Comparison of ENCODE assay signal across 20 cellular contexts in genomic region chr2:189498205-189498604, GRCh38. TPM values are rescaled to one million over a fixed set of nuclear protein-coding genes. Genes with fewer than 3 reads are reported as not detected.
A peak's percentile ranks its signal among the peaks of the same experiment; 100 is the strongest.
DNase-seq lines count a peak whose midpoint lies in the region; ATAC-seq and TF ChIP-seq lines count a peak whose summit lies in the region.
"Had no signal": no experiment of that assay in that cellular context is flagged by ENCODE, and none has a peak within 500 bp of the region (broad histone marks: within the 10 kb centered on the region; RNA-seq: fewer than 3 reads in every experiment).

No MANE protein-coding gene starts in this region.

- no peaks in the 10 kb centered on the region for H3K9me3 Mint-ChIP-seq in activated CD4-positive, alpha-beta T cell treated with anti-CD3 and anti-CD28 coated beads for 36 hours (ENCODE audit: low read depth)
- H3K9me3 Mint-ChIP-seq: activated naive CD4-positive, alpha-beta T cell treated with anti-CD3 and anti-CD28 coated beads for 36 hours; GM23338 had no signal

- no peaks in the 10 kb centered on the region for H3K79me2 ChIP-seq in parathyroid adenoma

- CTCF ChIA-PET in activated CD4-positive, alpha-beta T cell treated with anti-CD3 and anti-CD28 coated beads for 36 hours (lab: Charles Lee) = no interaction called here

- H2AFZ ChIP-seq in parathyroid adenoma = no peak overlapping the region
- H2AFZ ChIP-seq: GM23338 had no signal

- H3K4me1 ChIP-seq in left ventricle myocardium inferior (no peaks in the 10 kb centered on the region), parathyroid adenoma (no peaks in the 10 kb centered on the region)

- no peak overlapping the region for H3K27ac ChIP-seq in left ventricle myocardium inferior (replicated peaks)
- no peak overlapping the region for H3K27ac ChIP-seq in parathyroid adenoma
- H3K27ac ChIP-seq: gastrocnemius medialis had no signal

- H3K9ac ChIP-seq in parathyroid adenoma = no peak overlapping the region

- H3K4me3 ChIP-seq in left ventricle myocardium inferior = no peak overlapping the region
- no peak overlapping the region for H3K4me3 ChIP-seq in parathyroid adenoma (ENCODE audit: low read depth, low read length)
- H3K4me3 ChIP-seq: gastrocnemius medialis, GM23338 had no signal

- H3K27me3 Mint-ChIP-seq in activated CD4-positive, alpha-beta T cell treated with anti-CD3 and anti-CD28 coated beads for 36 hours = peaks cover 3% of the 10 kb centered on the region
- H3K27me3 Mint-ChIP-seq: stimulated activated naive CD8-positive, alpha-beta T cell treated with anti-CD3 and anti-CD28 coated beads, Interleukin-15, amount 100 ng/mL, for 72 hours had no signal

- POLR2A ChIA-PET in activated CD4-positive, alpha-beta T cell treated with anti-CD3 and anti-CD28 coated beads for 36 hours (lab: Charles Lee) = no interaction called here

- no peak overlapping the region for H3K4me2 ChIP-seq in parathyroid adenoma (ENCODE audit: low read length)
- H3K4me2 ChIP-seq: GM23338 had no signal

- H3K9me3 ChIP-seq in left ventricle myocardium inferior (replicated peaks) (no peaks in the 10 kb centered on the region), parathyroid adenoma (ENCODE audit: control insufficient read depth, low read length) (no peaks in the 10 kb centered on the region)
- H3K9me3 ChIP-seq: gastrocnemius medialis had no signal

- H3K36me3 Mint-ChIP-seq in activated CD4-positive, alpha-beta T cell treated with anti-CD3 and anti-CD28 coated beads for 36 hours (ENCODE audit: low read depth) = no peaks in the 10 kb centered on the region

- DNase-seq in NCI-H226 = peak; percentile 15
- DNase-seq in amniotic epithelial cell (ENCODE audit: low read depth) = peak; percentile 65
- DNase-seq in left ventricle myocardium inferior = no peak
- no peak for DNase-seq in cerebellar cortex (ENCODE audit: low spot score)
- no peak for DNase-seq in activated CD4-positive, alpha-beta T cell treated with anti-CD3 and anti-CD28 coated beads for 36 hours
- DNase-seq: activated CD4-positive, CD25-positive, alpha-beta regulatory T cell treated with anti-CD3 and anti-CD28 coated beads, Interleukin-2, amount 50 U/mL, for 72 hours; activated CD8-positive, alpha-beta memory T cell treated with anti-CD3 and anti-CD28 coated beads for 24 hours; activated naive CD4-positive, alpha-beta T cell treated with anti-CD3 and anti-CD28 coated beads for 36 hours; activated T-cell treated with anti-CD3 and anti-CD28 coated beads, Interleukin-2, amount 50 U/mL, for 48 hours; anterior cingulate cortex; DMS79 treated with DMSO at 0.1 percent for 48 hours; gastrocnemius medialis; kidney; NK-92 treated with Interleukin-12 subunit alpha and Interleukin-12 subunit beta, amount 100 ng/mL, for 24 hours; stimulated activated CD4-positive, alpha-beta T cell treated with anti-CD3 and anti-CD28 coated beads, Interleukin-4, amount 100 ng/mL, for 4 hours; stimulated activated naive CD8-positive, alpha-beta T cell treated with anti-CD3 and anti-CD28 coated beads, Interleukin-15, amount 100 ng/mL, for 72 hours had no signal

- H3K4me3 Mint-ChIP-seq in activated CD4-positive, alpha-beta T cell treated with anti-CD3 and anti-CD28 coated beads for 36 hours = no peak overlapping the region
- H3K4me3 Mint-ChIP-seq: activated naive CD4-positive, alpha-beta T cell treated with anti-CD3 and anti-CD28 coated beads for 36 hours; B cell; GM23338; stimulated activated naive CD8-positive, alpha-beta T cell treated with anti-CD3 and anti-CD28 coated beads, Interleukin-15, amount 100 ng/mL, for 72 hours had no signal

- no peaks in the 10 kb centered on the region for H3K4me1 Mint-ChIP-seq in activated CD4-positive, alpha-beta T cell treated with anti-CD3 and anti-CD28 coated beads for 36 hours
- H3K4me1 Mint-ChIP-seq: B cell; GM23338; stimulated activated naive CD8-positive, alpha-beta T cell treated with anti-CD3 and anti-CD28 coated beads, Interleukin-15, amount 100 ng/mL, for 72 hours had no signal

- ATAC-seq in HG02884 (IDR thresholded peaks at IDR 0.05; ENCODE audit: unreplicated experiment) = no peak
- ATAC-seq in activated CD4-positive, alpha-beta T cell treated with anti-CD3 and anti-CD28 coated beads for 36 hours = no peak
- ATAC-seq: gastrocnemius medialis; GM23338; stimulated activated naive CD8-positive, alpha-beta T cell treated with anti-CD3 and anti-CD28 coated beads, Interleukin-15, amount 100 ng/mL, for 72 hours had no signal

- peak; percentile 46 for TF ChIP-seq CTCF in left ventricle myocardium inferior (IDR thresholded peaks at IDR 0.05; ENCODE audit: borderline replicate concordance)
- TF ChIP-seq CTCF in parathyroid adenoma (IDR thresholded peaks at IDR 0.05) = peak; percentile 23

- no peak overlapping the region for H3K27ac Mint-ChIP-seq in activated CD4-positive, alpha-beta T cell treated with anti-CD3 and anti-CD28 coated beads for 36 hours
- H3K27ac Mint-ChIP-seq: activated naive CD4-positive, alpha-beta T cell treated with anti-CD3 and anti-CD28 coated beads for 36 hours; B cell; GM23338; stimulated activated naive CD8-positive, alpha-beta T cell treated with anti-CD3 and anti-CD28 coated beads, Interleukin-15, amount 100 ng/mL, for 72 hours had no signal

- H3K27me3 ChIP-seq in left ventricle myocardium inferior (ENCODE audit: low read depth) (no peaks in the 10 kb centered on the region), parathyroid adenoma (ENCODE audit: control insufficient read depth, insufficient read depth, low read length) (no peaks in the 10 kb centered on the region)
- H3K27me3 ChIP-seq: gastrocnemius medialis had no signal

- intact Hi-C loops in left ventricle myocardium inferior (cut with micrococcal nuclease) = no loop called here
- intact Hi-C loops in activated CD4-positive, alpha-beta T cell treated with anti-CD3 and anti-CD28 coated beads for 36 hours (cut with DNase I, micrococcal nuclease) = no loop called here

- no peaks in the 10 kb centered on the region for H3K36me3 ChIP-seq in left ventricle myocardium inferior
- H3K36me3 ChIP-seq in parathyroid adenoma (ENCODE audit: control insufficient read depth, insufficient read depth, low read length) = no peaks in the 10 kb centered on the region
- H3K36me3 ChIP-seq: gastrocnemius medialis had no signal

RNA-seq across cellular contexts. Expression of gene WDR75, which starts 56.9 kb away (rescaled TPM):
- total RNA-seq in left ventricle myocardium inferior = 17.0 TPM
- 10 to 100 TPM; 82.1 to 82.3 TPM for total RNA-seq in activated CD4-positive, alpha-beta T cell treated with anti-CD3 and anti-CD28 coated beads for 36 hours

Comparison
In these comparisons a context has a peak if more than half of its experiments do, and no peak if none do; other contexts are left out.
1. DNase-seq: peak in NCI-H226 (single experiment) and amniotic epithelial cell (single experiment); none in left ventricle myocardium inferior (single experiment), cerebellar cortex (single experiment) and activated CD4-positive, alpha-beta T cell treated with anti-CD3 and anti-CD28 coated beads for 36 hours (single experiment).